Comparison of ENCODE assay signal across 18 cellular contexts in the genomic region with DNA sequence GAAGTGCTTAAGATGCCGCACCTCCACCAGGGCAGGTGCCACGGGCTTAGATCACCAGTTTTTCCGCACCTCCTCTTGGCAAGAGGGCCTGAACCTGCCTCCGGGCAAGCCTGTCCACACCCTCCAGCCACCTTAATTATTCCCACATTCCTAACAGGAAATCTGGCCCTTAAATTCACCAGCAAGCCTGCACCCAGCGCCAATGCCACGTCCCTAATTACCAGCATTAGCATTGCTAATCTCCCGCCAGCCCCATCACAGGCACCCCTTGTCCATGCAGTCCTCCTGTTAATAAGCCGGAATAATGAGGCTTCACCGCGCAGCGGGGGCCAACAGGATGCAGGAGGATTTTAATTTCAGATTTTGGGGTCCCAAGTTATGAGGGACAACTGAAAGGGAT.
A peak's percentile ranks its signal among the peaks of the same experiment; 100 is the strongest.
DNase-seq lines count a peak whose midpoint lies in the region; ATAC-seq, FAIRE-seq and TF ChIP-seq lines count a peak whose summit lies in the region.
"Had no signal": no experiment of that assay in that cellular context is flagged by ENCODE, and none has a peak within 500 bp of the region (broad histone marks: within the 10 kb centered on the region; RNA-seq: fewer than 3 reads in every experiment).

No MANE protein-coding gene starts in this region.

- no peak overlapping the region for H3K27ac ChIP-seq in HepG2 (ENCODE audit: extremely low read length, insufficient read depth, low read length)
- H3K27ac ChIP-seq: C4-2B had no signal

- ATAC-seq in WTC11 = peak; percentile 20
- no peak for ATAC-seq in HepG2

- TF ChIP-seq RAD21 in HepG2 (CRISPR knock-in tag; IDR thresholded peaks at IDR 0.05) = no peak

- H3K9me3 Mint-ChIP-seq in WTC11 = no peaks in the 10 kb centered on the region
- H3K9me3 Mint-ChIP-seq: CD8-positive, alpha-beta memory T cell; IgD-negative memory B cell had no signal

- peaks cover 63% of the 10 kb centered on the region for H3K4me1 Mint-ChIP-seq in WTC11
- H3K4me1 Mint-ChIP-seq: CD8-positive, alpha-beta memory T cell; IgD-negative memory B cell had no signal

- H4K20me1 ChIP-seq in HepG2 (ENCODE audit: insufficient read depth, low read length) = no peaks in the 10 kb centered on the region

- no peaks in the 10 kb centered on the region for H3K36me3 ChIP-seq in HepG2 (replicated peaks in 1 of 2; ENCODE audit: control insufficient read depth in 1 of 2, insufficient read depth in 2 of 2, low read length in 2 of 2)

- H3K4me2 ChIP-seq in HepG2 (ENCODE audit: low read depth, low read length) = no peak overlapping the region

- H3K27ac Mint-ChIP-seq in WTC11 = peak overlapping the region; percentile 60

- no peak for FAIRE-seq in D721Med (lab: Jason Lieb, UNC)
- FAIRE-seq in HepG2 (lab: Jason Lieb, UNC) = no peak
- FAIRE-seq: RCC 7860 had no signal

- DNase-seq in NCI-H82 (lab: John Stamatoyannopoulos, UW) = peak; percentile 50
- DNase-seq in NCI-H82 treated with DMSO at 0.1 percent for 48 hours (lab: John Stamatoyannopoulos, UW; ENCODE audit: unreplicated experiment) = no peak
- peak; percentile 53 for DNase-seq in D721Med (ENCODE audit: insufficient read length, low spot score)
- DNase-seq in WTC11 (ENCODE audit: low spot score) = peak; percentile 47
- no peak for DNase-seq in HepG2 (ENCODE audit: low spot score)
- DNase-seq in iPS-NIHi11 (ENCODE audit: low spot score) = no peak
- DNase-seq in epidermal melanocyte (ENCODE audit: insufficient read length, low spot score) = no peak
- DNase-seq in GDM1 (lab: John Stamatoyannopoulos, UW) = no peak
- DNase-seq: Calu3; CD8-positive, alpha-beta memory T cell; EL; GOT3; NCI-H187; NCI-H446; OCI-M1 had no signal

- TF ChIP-seq CTCF in D721Med (IDR thresholded peaks at IDR 0.05; ENCODE audit: insufficient read depth, missing control alignments) (no peak), WTC11 (IDR thresholded peaks at IDR 0.05) (no peak), HepG2 (CRISPR knock-in tag; IDR thresholded peaks at IDR 0.05) (no peak)

- no peak overlapping the region for H3K4me3 ChIP-seq in HepG2 (replicated peaks in 1 of 3; ENCODE audit: insufficient read depth in 1 of 3, low read depth in 2 of 3, low read length in 3 of 3)

- intact Hi-C loops in HepG2 (cut with micrococcal nuclease; ENCODE audit: unreplicated experiment) = no loop called here

- no peak overlapping the region for H2AFZ ChIP-seq in HepG2 (ENCODE audit: low read length)

- H3K36me3 Mint-ChIP-seq in WTC11 = peaks cover 5% of the 10 kb centered on the region; the same call in 1 of the 2 replicates
- H3K36me3 Mint-ChIP-seq: CD8-positive, alpha-beta memory T cell had no signal

- no peak overlapping the region for H3K4me3 Mint-ChIP-seq in WTC11
- H3K4me3 Mint-ChIP-seq: IgD-negative memory B cell had no signal

- H3K27me3 Mint-ChIP-seq in WTC11 (ENCODE audit: low read depth) = no peaks in the 10 kb centered on the region

- TF ChIP-seq EP300 in HepG2 (IDR thresholded peaks at IDR 0.05; ENCODE audit: low read depth in 2 of 2, low read length in 2 of 2) = no peak
- TF ChIP-seq EP300 in HepG2 (CRISPR knock-in tag; IDR thresholded peaks at IDR 0.05; ENCODE audit: borderline replicate concordance) = no peak

- POLR2A ChIA-PET in WTC11 (lab: Charles Lee) = no interaction called here
- POLR2A ChIA-PET in HepG2 (lab: Yijun Ruan, JAX) = no interaction called here

- peaks cover 27 to 84% of the 10 kb centered on the region in 2 experiments; a peak in 4 of 5 replicates for H3K27me3 ChIP-seq in HepG2 (ENCODE audit: control insufficient read depth in 1 of 2, insufficient read depth in 2 of 2, low read length in 2 of 2)

- no TSS peak for BruUV-seq in HepG2 (replicated peaks; lab: Mats Ljungman, UMichigan)

- H3K9me3 ChIP-seq in HepG2 (ENCODE audit: low read length) = no peaks in the 10 kb centered on the region

- CTCF ChIA-PET in WTC11 (lab: Charles Lee) = interaction anchor here (1.4 to 1.8 kb wide), 2 partner anchors 33 to 119 kb away, joined by 3 to 7 read pairs; no protein-coding TSS in a partner anchor
- CTCF ChIA-PET in HepG2 (lab: Yijun Ruan, JAX; ENCODE audit: low intra/inter-chr PET ratio, low total read pairs) = no interaction called here

- H3K9ac ChIP-seq in HepG2 (ENCODE audit: insufficient read depth, low read depth, low read length) = no peak overlapping the region

- 7% methylated on average over 8 of the region's 11 CpGs for WGBS in HepG2 (ENCODE audit: low lambda C conversion rate)

- H3K4me1 ChIP-seq in HepG2 (ENCODE audit: insufficient read depth, low read length) = no peaks in the 10 kb centered on the region

- H3K79me2 ChIP-seq in HepG2 (ENCODE audit: insufficient read depth, low read length) = no peaks in the 10 kb centered on the region

- TF ChIP-seq POLR2A in HepG2 (IDR thresholded peaks at IDR 0.05; ENCODE audit: insufficient read depth in 1 of 2, low read depth in 2 of 2, low read length in 2 of 2) = no peak

- in situ Hi-C loops in HepG2 (cut with HindIII; ENCODE audit: extremely low pct_ligation_motif_present, low pct_unique_long_range_greater_than_20kb) = no loop called here

TF ChIP-seq in WTC11, 78 proteins besides CTCF, POLR2A, EP300 and RAD21 (continues in another document):
- TF ChIP-seq RELA (CRISPR knock-in tag; IDR thresholded peaks at IDR 0.05; ENCODE audit: borderline replicate concordance) (no peak), TEAD1 (CRISPR knock-in tag; IDR thresholded peaks at IDR 0.05) (no peak), GRHL2 (CRISPR knock-in tag; IDR thresholded peaks at IDR 0.05; ENCODE audit: insufficient replicate concordance, severe bottlenecking) (no peak), ZNF423 (CRISPR knock-in tag; IDR thresholded peaks at IDR 0.05) (no peak), NR1H2 (CRISPR knock-in tag; IDR thresholded peaks at IDR 0.05) (no peak)
- TF ChIP-seq, protein P1, sequence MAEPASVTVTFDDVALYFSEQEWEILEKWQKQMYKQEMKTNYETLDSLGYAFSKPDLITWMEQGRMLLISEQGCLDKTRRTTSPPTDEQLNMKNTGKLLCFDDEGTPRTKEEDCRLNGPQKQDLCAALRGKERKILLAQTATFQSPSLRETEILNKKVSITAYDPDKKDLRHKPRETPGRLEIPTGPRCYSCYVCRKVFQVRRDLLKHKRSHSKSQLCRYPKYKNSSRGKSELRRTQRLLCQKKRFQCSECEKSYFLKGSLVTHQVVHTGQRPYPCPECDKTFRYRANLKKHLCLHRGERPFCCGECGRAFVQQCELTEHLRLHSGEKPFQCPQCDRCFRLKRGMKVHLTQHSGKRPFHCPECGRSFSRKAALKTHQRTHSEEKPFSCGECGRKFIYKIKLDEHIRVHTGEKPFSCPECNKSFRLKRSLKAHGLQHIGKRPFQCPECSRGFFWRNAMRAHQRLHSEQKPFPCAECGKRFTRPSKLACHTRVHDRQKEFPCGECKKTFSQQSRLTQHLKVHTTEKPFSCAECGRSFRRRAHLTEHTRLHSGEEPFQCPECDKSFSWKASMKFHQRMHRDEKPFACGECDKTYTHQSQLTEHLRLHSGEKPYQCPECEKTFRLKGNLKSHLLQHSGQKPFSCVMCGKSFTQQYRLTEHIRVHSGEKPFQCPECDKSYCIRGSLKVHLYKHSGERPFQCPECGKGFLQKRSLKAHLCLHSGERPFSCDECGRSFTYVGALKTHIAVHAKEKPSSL (CRISPR knock-in tag; conservative IDR thresholded peaks at IDR 0.05) = no peak
- TF ChIP-seq, protein P2, sequence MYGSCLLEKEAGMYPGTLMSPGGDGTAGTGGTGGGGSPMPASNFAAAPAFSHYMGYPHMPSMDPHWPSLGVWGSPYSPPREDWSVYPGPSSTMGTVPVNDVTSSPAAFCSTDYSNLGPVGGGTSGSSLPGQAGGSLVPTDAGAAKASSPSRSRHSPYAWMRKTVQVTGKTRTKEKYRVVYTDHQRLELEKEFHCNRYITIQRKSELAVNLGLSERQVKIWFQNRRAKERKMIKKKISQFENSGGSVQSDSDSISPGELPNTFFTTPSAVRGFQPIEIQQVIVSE (CRISPR knock-in tag; IDR thresholded peaks at IDR 0.05; ENCODE audit: borderline replicate concordance) = no peak

TF ChIP-seq in HepG2, 621 proteins besides CTCF, POLR2A, EP300 and RAD21:
- 0 out of 2 replicates have a peak, but pooled peaks have one; percentile 16 for TF ChIP-seq EZH2 (conservative IDR thresholded peaks at IDR 0.05; ENCODE audit: low read depth, low read length)
- TF ChIP-seq, protein P3, sequence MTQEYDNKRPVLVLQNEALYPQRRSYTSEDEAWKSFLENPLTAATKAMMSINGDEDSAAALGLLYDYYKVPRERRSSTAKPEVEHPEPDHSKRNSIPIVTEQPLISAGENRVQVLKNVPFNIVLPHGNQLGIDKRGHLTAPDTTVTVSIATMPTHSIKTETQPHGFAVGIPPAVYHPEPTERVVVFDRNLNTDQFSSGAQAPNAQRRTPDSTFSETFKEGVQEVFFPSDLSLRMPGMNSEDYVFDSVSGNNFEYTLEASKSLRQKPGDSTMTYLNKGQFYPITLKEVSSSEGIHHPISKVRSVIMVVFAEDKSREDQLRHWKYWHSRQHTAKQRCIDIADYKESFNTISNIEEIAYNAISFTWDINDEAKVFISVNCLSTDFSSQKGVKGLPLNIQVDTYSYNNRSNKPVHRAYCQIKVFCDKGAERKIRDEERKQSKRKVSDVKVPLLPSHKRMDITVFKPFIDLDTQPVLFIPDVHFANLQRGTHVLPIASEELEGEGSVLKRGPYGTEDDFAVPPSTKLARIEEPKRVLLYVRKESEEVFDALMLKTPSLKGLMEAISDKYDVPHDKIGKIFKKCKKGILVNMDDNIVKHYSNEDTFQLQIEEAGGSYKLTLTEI (CRISPR knock-in tag; conservative IDR thresholded peaks at IDR 0.05) = no peak

Comparison
In these comparisons a context has a peak if more than half of its experiments do, and no peak if none do; other contexts are left out.
1. DNase-seq: peak in NCI-H82 (single experiment), D721Med (single experiment) and WTC11 (single experiment); none in NCI-H82 treated with DMSO at 0.1 percent for 48 hours (single experiment), HepG2 (single experiment), iPS-NIHi11 (single experiment), epidermal melanocyte (single experiment) and GDM1 (single experiment).